In the genomic region with DNA sequence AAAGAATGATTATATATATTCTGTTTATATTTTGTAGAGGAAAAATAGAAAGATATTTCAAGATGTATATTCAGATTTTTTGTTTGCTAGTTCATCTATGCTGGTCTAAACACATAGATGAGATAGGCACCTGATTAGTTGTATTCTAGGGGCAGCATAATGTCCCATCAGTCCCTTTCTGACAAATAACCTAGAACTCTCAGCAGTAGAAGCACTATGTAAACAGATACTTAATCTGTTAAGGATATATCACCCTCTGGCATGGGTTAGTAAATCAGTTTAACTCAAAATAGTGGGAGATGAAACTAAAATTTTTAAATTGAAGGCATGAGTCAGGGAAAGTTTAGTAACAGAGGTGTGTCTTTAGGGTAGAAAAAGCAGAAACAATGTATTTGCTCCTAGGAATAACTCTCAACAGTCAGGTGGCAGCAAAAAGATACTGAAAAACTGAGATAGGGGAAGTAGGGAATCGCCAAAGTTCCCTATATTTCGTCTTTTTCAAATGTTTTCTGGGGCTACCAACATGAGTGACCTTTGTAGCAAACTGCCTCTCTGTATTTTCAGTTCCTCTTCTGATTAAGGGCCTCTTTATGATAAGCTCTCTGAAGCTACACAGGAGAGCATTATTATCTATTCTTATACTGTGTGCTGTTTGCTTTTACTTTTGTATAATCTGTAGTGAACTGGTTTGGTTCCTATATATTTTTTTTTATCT, we compare ENCODE assay signal across 1 cellular context.
TF ChIP-seq lines count a peak whose summit lies in the region.

No MANE protein-coding gene starts in this region.

TF ChIP-seq in GM12878, 131 proteins besides CTCF, POLR2A, EP300 and RAD21 (continued from another document and continues in another):
- no peak for TF ChIP-seq ZBTB40 (IDR thresholded peaks at IDR 0.05; ENCODE audit: borderline replicate concordance)
- peak; percentile 64 for TF ChIP-seq SKIL (IDR thresholded peaks at IDR 0.05; ENCODE audit: low read depth, poor library complexity, severe bottlenecking)
- TF ChIP-seq, protein P1, sequence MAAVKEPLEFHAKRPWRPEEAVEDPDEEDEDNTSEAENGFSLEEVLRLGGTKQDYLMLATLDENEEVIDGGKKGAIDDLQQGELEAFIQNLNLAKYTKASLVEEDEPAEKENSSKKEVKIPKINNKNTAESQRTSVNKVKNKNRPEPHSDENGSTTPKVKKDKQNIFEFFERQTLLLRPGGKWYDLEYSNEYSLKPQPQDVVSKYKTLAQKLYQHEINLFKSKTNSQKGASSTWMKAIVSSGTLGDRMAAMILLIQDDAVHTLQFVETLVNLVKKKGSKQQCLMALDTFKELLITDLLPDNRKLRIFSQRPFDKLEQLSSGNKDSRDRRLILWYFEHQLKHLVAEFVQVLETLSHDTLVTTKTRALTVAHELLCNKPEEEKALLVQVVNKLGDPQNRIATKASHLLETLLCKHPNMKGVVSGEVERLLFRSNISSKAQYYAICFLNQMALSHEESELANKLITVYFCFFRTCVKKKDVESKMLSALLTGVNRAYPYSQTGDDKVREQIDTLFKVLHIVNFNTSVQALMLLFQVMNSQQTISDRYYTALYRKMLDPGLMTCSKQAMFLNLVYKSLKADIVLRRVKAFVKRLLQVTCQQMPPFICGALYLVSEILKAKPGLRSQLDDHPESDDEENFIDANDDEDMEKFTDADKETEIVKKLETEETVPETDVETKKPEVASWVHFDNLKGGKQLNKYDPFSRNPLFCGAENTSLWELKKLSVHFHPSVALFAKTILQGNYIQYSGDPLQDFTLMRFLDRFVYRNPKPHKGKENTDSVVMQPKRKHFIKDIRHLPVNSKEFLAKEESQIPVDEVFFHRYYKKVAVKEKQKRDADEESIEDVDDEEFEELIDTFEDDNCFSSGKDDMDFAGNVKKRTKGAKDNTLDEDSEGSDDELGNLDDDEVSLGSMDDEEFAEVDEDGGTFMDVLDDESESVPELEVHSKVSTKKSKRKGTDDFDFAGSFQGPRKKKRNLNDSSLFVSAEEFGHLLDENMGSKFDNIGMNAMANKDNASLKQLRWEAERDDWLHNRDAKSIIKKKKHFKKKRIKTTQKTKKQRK (IDR thresholded peaks at IDR 0.05; ENCODE audit: low read depth, low read length): no peak
- TF ChIP-seq ZNF274 (IDR thresholded peaks at IDR 0.05; ENCODE audit: insufficient read depth, insufficient read length): no peak
- no peak for TF ChIP-seq MYC (IDR thresholded peaks at IDR 0.05; ENCODE audit: insufficient read depth, insufficient read length, insufficient replicate concordance, low read length, severe bottlenecking)
- TF ChIP-seq, protein P2, sequence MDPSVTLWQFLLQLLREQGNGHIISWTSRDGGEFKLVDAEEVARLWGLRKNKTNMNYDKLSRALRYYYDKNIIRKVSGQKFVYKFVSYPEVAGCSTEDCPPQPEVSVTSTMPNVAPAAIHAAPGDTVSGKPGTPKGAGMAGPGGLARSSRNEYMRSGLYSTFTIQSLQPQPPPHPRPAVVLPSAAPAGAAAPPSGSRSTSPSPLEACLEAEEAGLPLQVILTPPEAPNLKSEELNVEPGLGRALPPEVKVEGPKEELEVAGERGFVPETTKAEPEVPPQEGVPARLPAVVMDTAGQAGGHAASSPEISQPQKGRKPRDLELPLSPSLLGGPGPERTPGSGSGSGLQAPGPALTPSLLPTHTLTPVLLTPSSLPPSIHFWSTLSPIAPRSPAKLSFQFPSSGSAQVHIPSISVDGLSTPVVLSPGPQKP (IDR thresholded peaks at IDR 0.05; ENCODE audit: low read depth, low read length): no peak
- no peak for TF ChIP-seq YY1 (IDR thresholded peaks at IDR 0.05; ENCODE audit: low read depth, low read length)
- TF ChIP-seq ZZZ3 (IDR thresholded peaks at IDR 0.05; ENCODE audit: control insufficient read depth, insufficient read length, low read depth): no peak
- no peak for TF ChIP-seq POLR2AphosphoS2 (IDR thresholded peaks at IDR 0.05; ENCODE audit: low read depth, low read length)
- no peak for TF ChIP-seq YBX1 (IDR thresholded peaks at IDR 0.05)
- no peak for TF ChIP-seq PRDM15 (CRISPR knock-in tag; IDR thresholded peaks at IDR 0.05)
- peak; percentile 27; the same call in 1 of the 2 replicates for TF ChIP-seq CHD2 (IDR thresholded peaks at IDR 0.05; ENCODE audit: borderline replicate concordance, low read depth, low read length)
- TF ChIP-seq JUND (IDR thresholded peaks at IDR 0.05; ENCODE audit: low read depth, low read length): no peak
- TF ChIP-seq MXI1 (IDR thresholded peaks at IDR 0.05; ENCODE audit: low read depth, low read length): no peak; the same call in 1 of the 2 replicates
- TF ChIP-seq RELA (IDR thresholded peaks at IDR 0.05; ENCODE audit: borderline replicate concordance, partially characterized antibody): no peak
- no peak for TF ChIP-seq HDAC2 (IDR thresholded peaks at IDR 0.05)
- no peak for TF ChIP-seq FOS (IDR thresholded peaks at IDR 0.05; ENCODE audit: borderline replicate concordance, extremely low read depth, insufficient read length)
- no peak for TF ChIP-seq E2F4 (IDR thresholded peaks at IDR 0.05; ENCODE audit: low read depth, low read length)
- TF ChIP-seq ZNF24 (IDR thresholded peaks at IDR 0.05): no peak
- TF ChIP-seq ZNF622 (IDR thresholded peaks at IDR 0.05): no peak
- TF ChIP-seq NR2C2 (IDR thresholded peaks at IDR 0.05; ENCODE audit: borderline replicate concordance, control insufficient read depth, insufficient read length, low read depth): no peak
- no peak for TF ChIP-seq RCOR1 (conservative IDR thresholded peaks at IDR 0.05; ENCODE audit: low read depth, low read length)
- no peak for TF ChIP-seq NBN (IDR thresholded peaks at IDR 0.05)
- no peak for TF ChIP-seq PAX8 (IDR thresholded peaks at IDR 0.05)
- TF ChIP-seq NR2F1 (conservative IDR thresholded peaks at IDR 0.05): peak; percentile 92
- TF ChIP-seq SPI1 (IDR thresholded peaks at IDR 0.05; ENCODE audit: borderline replicate concordance, insufficient read depth, low read depth, low read length): peak; percentile 98
- TF ChIP-seq BCL11A (IDR thresholded peaks at IDR 0.05; ENCODE audit: low read depth, low read length): peak; percentile 73
- no peak for TF ChIP-seq BCLAF1 (IDR thresholded peaks at IDR 0.05)
- TF ChIP-seq ATF7 (IDR thresholded peaks at IDR 0.05; ENCODE audit: low read depth): 0 out of 2 replicates have a peak, but pooled peaks have one; percentile 31
- no peak for TF ChIP-seq WRNIP1 (IDR thresholded peaks at IDR 0.05; ENCODE audit: borderline replicate concordance, low read depth, low read length)
- TF ChIP-seq RB1 (IDR thresholded peaks at IDR 0.05; ENCODE audit: borderline replicate concordance): no peak
- TF ChIP-seq ZBED1 (IDR thresholded peaks at IDR 0.05; ENCODE audit: borderline replicate concordance): no peak
- TF ChIP-seq CBFB (IDR thresholded peaks at IDR 0.05; ENCODE audit: low read depth): no peak
- TF ChIP-seq FOXK2 (IDR thresholded peaks at IDR 0.05): no peak
- TF ChIP-seq JUNB (IDR thresholded peaks at IDR 0.05): no peak
- TF ChIP-seq CHD4 (IDR thresholded peaks at IDR 0.05): no peak
- TF ChIP-seq RFX5 (IDR thresholded peaks at IDR 0.05; ENCODE audit: low read depth, low read length): no peak
